Comparison of ENCODE assay signal across 8 cellular contexts in the genomic region with DNA sequence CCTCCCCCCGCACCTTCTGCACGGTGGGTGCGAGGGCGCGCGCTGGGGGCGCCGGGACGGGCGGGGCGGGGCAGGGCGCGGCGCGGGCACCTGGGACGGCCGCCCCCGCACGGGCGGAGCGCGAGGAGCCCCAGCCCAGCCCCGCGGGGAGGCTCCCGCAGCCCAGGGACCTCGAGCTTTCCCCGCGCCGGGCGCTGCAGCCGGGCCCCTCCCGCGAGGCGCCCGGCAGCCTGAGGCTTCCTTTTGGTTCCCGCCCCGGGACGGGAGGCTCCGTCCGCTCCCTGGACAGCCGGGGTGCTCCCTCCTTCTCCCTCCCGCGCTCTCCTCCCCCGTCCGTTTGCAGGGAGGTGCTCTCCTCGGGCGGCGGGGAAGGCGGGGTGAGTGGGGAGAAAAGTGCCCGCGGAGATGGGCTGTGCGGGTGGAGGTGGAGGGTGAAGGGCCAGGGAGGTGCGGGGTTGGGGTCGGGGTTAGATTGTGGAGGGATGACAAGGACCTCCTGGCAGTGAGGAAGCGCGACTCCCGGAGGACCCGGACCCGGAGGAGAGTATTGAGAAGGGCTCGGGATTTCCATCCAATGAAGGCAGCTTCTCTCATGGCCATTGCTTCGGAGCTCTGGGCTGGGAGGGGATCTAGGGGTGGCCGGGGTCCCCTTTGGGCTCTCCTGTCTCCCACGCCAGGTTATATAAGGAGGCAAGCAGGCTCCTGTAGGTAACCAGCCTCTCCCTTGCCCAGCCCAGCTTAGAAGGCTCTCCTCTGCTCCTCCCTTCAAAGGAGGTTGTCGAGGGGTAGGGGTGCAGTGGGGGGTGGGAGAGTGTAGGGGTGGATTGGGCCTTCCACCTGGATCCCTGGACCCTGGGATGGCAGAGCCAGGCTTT. TPM values are rescaled to one million over a fixed set of nuclear protein-coding genes. Genes with fewer than 3 reads are reported as not detected.
DNase-seq lines count a peak whose midpoint lies in the region; ATAC-seq and TF ChIP-seq lines count a peak whose summit lies in the region.

No MANE protein-coding gene starts in this region.

- ATAC-seq in GM18867 (IDR thresholded peaks at IDR 0.05; ENCODE audit: unreplicated experiment) (peak; percentile 36), HG03025 (IDR thresholded peaks at IDR 0.05; ENCODE audit: low FRiP score, unreplicated experiment) (no peak)
- ATAC-seq in activated T-helper 17 cell treated with anti-CD3 and anti-CD28 coated beads, Interleukin-2, amount 50 U/mL, for 72 hours (replicated peaks), result peak; percentile 60

- peaks cover 16% of the 10 kb centered on the region for H3K27me3 Mint-ChIP-seq in activated T-helper 17 cell treated with anti-CD3 and anti-CD28 coated beads, Interleukin-2, amount 50 U/mL, for 72 hours
- no peaks in the 10 kb centered on the region for H3K27me3 Mint-ChIP-seq in osteocyte (ENCODE audit: unreplicated experiment)

- H3K36me3 Mint-ChIP-seq in activated T-helper 17 cell treated with anti-CD3 and anti-CD28 coated beads, Interleukin-2, amount 50 U/mL, for 72 hours (ENCODE audit: low read depth), result no peaks in the 10 kb centered on the region
- peaks cover 12% of the 10 kb centered on the region for H3K36me3 Mint-ChIP-seq in osteocyte (ENCODE audit: unreplicated experiment)

- H3K79me2 ChIP-seq in ACC112 (ENCODE audit: control insufficient read depth, insufficient read depth, low read length, unreplicated experiment), result peaks cover 39% of the 10 kb centered on the region

- H3K9ac ChIP-seq in HUES6 (ENCODE audit: low read length), result peak overlapping the region; percentile 61

- no peak for TF ChIP-seq CTCF in osteocyte (IDR thresholded peaks at IDR 0.05)

- H3K36me3 ChIP-seq in ACC112 (ENCODE audit: insufficient read depth, low read length) (peaks cover 8% of the 10 kb centered on the region; the same call in 1 of the 2 replicates), HUES6 (ENCODE audit: control insufficient read depth, insufficient read depth, low read length) (peaks cover 17% of the 10 kb centered on the region)

- H3K27me3 ChIP-seq in ACC112 (ENCODE audit: insufficient read depth, low read length) (peaks cover 5% of the 10 kb centered on the region; the same call in 1 of the 2 replicates), HUES6 (ENCODE audit: control insufficient read depth, insufficient read depth, low read length) (peaks cover 15% of the 10 kb centered on the region)

- peak overlapping the region; percentile 92 for H3K4me3 ChIP-seq in ACC112 (ENCODE audit: low read depth, low read length)
- H3K4me3 ChIP-seq in HUES6 (ENCODE audit: low read depth, low read length), result peak overlapping the region; percentile 71

- H3K27ac ChIP-seq in ACC112 (ENCODE audit: low read depth, low read length) (no peak overlapping the region), HUES6 (ENCODE audit: low read depth, low read length) (no peak overlapping the region)

- peak overlapping the region; percentile 43 for H2AFZ ChIP-seq in ACC112 (ENCODE audit: low read length, unreplicated experiment)

- H3K4me1 Mint-ChIP-seq in activated T-helper 17 cell treated with anti-CD3 and anti-CD28 coated beads, Interleukin-2, amount 50 U/mL, for 72 hours, result no peaks in the 10 kb centered on the region
- peaks cover 37% of the 10 kb centered on the region for H3K4me1 Mint-ChIP-seq in osteocyte (ENCODE audit: unreplicated experiment)

- peaks cover 28% of the 10 kb centered on the region for H3K4me1 ChIP-seq in ACC112 (ENCODE audit: control insufficient read depth, insufficient read depth, low read length, unreplicated experiment)
- peaks cover 37% of the 10 kb centered on the region for H3K4me1 ChIP-seq in HUES6 (ENCODE audit: control insufficient read depth, insufficient read depth, low read length)

- peak overlapping the region; percentile 65 for H3K4me3 Mint-ChIP-seq in activated T-helper 17 cell treated with anti-CD3 and anti-CD28 coated beads, Interleukin-2, amount 50 U/mL, for 72 hours
- H3K4me3 Mint-ChIP-seq in osteocyte (ENCODE audit: unreplicated experiment), result peak overlapping the region; percentile 83

- H3K9me3 ChIP-seq in HUES6 (ENCODE audit: control insufficient read depth, insufficient read depth, low read depth, low read length), result peaks cover 7% of the 10 kb centered on the region

- intact Hi-C loops in head of caudate nucleus (cut with DNase I), result no loop called here

- DNase-seq in head of caudate nucleus (peak in 32 of 42 donors; percentile 42 to 78 (median 58)), osteocyte (ENCODE audit: extremely low spot score, unreplicated experiment) (no peak), activated gamma-delta T cell (lab: John Stamatoyannopoulos, UW) (no peak)

- H3K9me3 Mint-ChIP-seq in activated T-helper 17 cell treated with anti-CD3 and anti-CD28 coated beads, Interleukin-2, amount 50 U/mL, for 72 hours, result no peaks in the 10 kb centered on the region
- no peaks in the 10 kb centered on the region for H3K9me3 Mint-ChIP-seq in osteocyte (ENCODE audit: unreplicated experiment)

- no peak overlapping the region for H3K27ac Mint-ChIP-seq in activated T-helper 17 cell treated with anti-CD3 and anti-CD28 coated beads, Interleukin-2, amount 50 U/mL, for 72 hours
- H3K27ac Mint-ChIP-seq in osteocyte (ENCODE audit: unreplicated experiment), result peak overlapping the region; percentile 74

RNA-seq across cellular contexts. Expression of a gene that starts 0.6 kb away (rescaled TPM):
- total RNA-seq in activated T-helper 17 cell treated with anti-CD3 and anti-CD28 coated beads, Interleukin-2, amount 50 U/mL, for 72 hours, result 1 to 10 TPM in 1 of 2 donors, under 1 TPM in 1; 0.61 to 1.1 TPM
- total RNA-seq in osteocyte, result 53.3 and 57.1 TPM in 2 replicates

Comparison
In these comparisons a context has a peak if more than half of its experiments do, and no peak if none do; other contexts are left out.
1. DNase-seq: peak in head of caudate nucleus (32 of 42); none in osteocyte (single experiment) and activated gamma-delta T cell (single experiment).
2. RNA of a gene that starts 0.6 kb away (total RNA-seq): 53.3 to 57.1 TPM in osteocyte; 0.61 to 1.1 TPM in activated T-helper 17 cell treated with anti-CD3 and anti-CD28 coated beads, Interleukin-2, amount 50 U/mL, for 72 hours; every median in the first group is over 10 times any median in the second.